Comparison of ENCODE assay signal across 8 cellular contexts in genomic region chr10:35058134-35058533, GRCh38. TPM values are rescaled to one million over a fixed set of nuclear protein-coding genes. Genes with fewer than 3 reads are reported as not detected.
DNase-seq lines count a peak whose midpoint lies in the region; ATAC-seq and TF ChIP-seq lines count a peak whose summit lies in the region.

No MANE protein-coding gene starts in this region.

- DNase-seq in GM04503 (ENCODE audit: low read depth), result peak; percentile 63
- peak; percentile 94 for DNase-seq in kidney tubule cell (ENCODE audit: low spot score)
- DNase-seq in activated gamma-delta T cell treated with Interleukin-2 at 50 U/mL for 16 hours, result no peak
- no peak for DNase-seq in UCSD-AML1 (lab: John Stamatoyannopoulos, UW; ENCODE audit: unreplicated experiment)
- no peak for DNase-seq in ureter (ENCODE audit: low spot score)

- ATAC-seq in HG02678 (IDR thresholded peaks at IDR 0.05; ENCODE audit: unreplicated experiment) (peak; percentile 74), SK-N-SH treated with all-trans-retinoic acid at 6 μM for 48 hours (peak; percentile 87), HG02798 (IDR thresholded peaks at IDR 0.05; ENCODE audit: poor library complexity, unreplicated experiment) (no peak)

TF ChIP-seq in SK-N-SH treated with all-trans-retinoic acid at 6 μM for 48 hours, 23 proteins besides CTCF, POLR2A, EP300 and RAD21:
- TF ChIP-seq ESRRG (CRISPR knock-in tag; IDR thresholded peaks at IDR 0.05) (no peak), CSRNP3 (CRISPR knock-in tag; IDR thresholded peaks at IDR 0.05) (no peak), ISL1 (CRISPR knock-in tag; IDR thresholded peaks at IDR 0.05) (peak; percentile 58)

RNA-seq across cellular contexts. Expression of gene CUL2, which starts 32.0 kb away (rescaled TPM):
- 35.8 TPM for total RNA-seq in ureter

Comparison
In these comparisons a context has a peak if more than half of its experiments do, and no peak if none do; other contexts are left out.
1. DNase-seq: peak in GM04503 (single experiment) and kidney tubule cell (single experiment); none in activated gamma-delta T cell treated with Interleukin-2 at 50 U/mL for 16 hours (single experiment), UCSD-AML1 (single experiment) and ureter (single experiment).